In genomic region chr20:36591281-36591680, GRCh38 we compare ENCODE assay signal across 16 cellular contexts. TPM values are rescaled to one million over a fixed set of nuclear protein-coding genes. Genes with fewer than 3 reads are reported as not detected.
DNase-seq lines count a peak whose midpoint lies in the region; ATAC-seq and TF ChIP-seq lines count a peak whose summit lies in the region.
"Had no signal": no experiment of that assay in that cellular context is flagged by ENCODE, and none has a peak within 500 bp of the region (broad histone marks: within the 10 kb centered on the region; RNA-seq: fewer than 3 reads in every experiment).

No MANE protein-coding gene starts in this region.

- DNase-seq in D341Med (ENCODE audit: low spot score) (peak; percentile 71), LHCN-M2 (ENCODE audit: low read depth) (peak; percentile 34), WERI-Rb-1 (no peak), myocyte (ENCODE audit: low read depth) (peak; percentile 74), NCI-H69 (lab: John Stamatoyannopoulos, UW) (no peak)
- DNase-seq in stimulated activated CD4-positive, alpha-beta T cell treated with anti-CD3 and anti-CD28 coated beads, Interleukin-1b, Interleukin-23, amount 100 ng/mL, for 48 hours = no peak
- DNase-seq: left ventricle myocardium inferior; natural killer cell; NCI-H1930; SK-N-SH; stimulated activated CD4-positive, alpha-beta T cell treated with anti-CD3 and anti-CD28 coated beads, Interleukin-2, amount 100 ng/mL, for 48 hours; uterus had no signal

- TF ChIP-seq CTCF in WERI-Rb-1 (IDR thresholded peaks at IDR 0.05; ENCODE audit: low read depth, low read length) = no peak

- H3K9me3 ChIP-seq in WERI-Rb-1 (ENCODE audit: severe bottlenecking) = no peaks in the 10 kb centered on the region
- H3K9me3 ChIP-seq: left ventricle myocardium inferior, right atrium auricular region, SK-N-SH, uterus had no signal

- no peaks in the 10 kb centered on the region for H3K27me3 ChIP-seq in WERI-Rb-1 (ENCODE audit: insufficient read depth, low read depth, severe bottlenecking)
- H3K27me3 ChIP-seq: right atrium auricular region, uterus had no signal

- H3K4me3 ChIP-seq in WERI-Rb-1 (ENCODE audit: low read depth, low read length) = no peak overlapping the region
- H3K4me3 ChIP-seq: K562, left ventricle myocardium inferior, right atrium auricular region, uterus had no signal

- ATAC-seq in GM21786 (IDR thresholded peaks at IDR 0.05; ENCODE audit: unreplicated experiment) = no peak
- ATAC-seq: natural killer cell had no signal

- H3K36me3 ChIP-seq in WERI-Rb-1 = peaks cover 38% of the 10 kb centered on the region
- H3K36me3 ChIP-seq: uterus had no signal

- peak overlapping the region; percentile 42; the same call in 1 of the 2 replicates for H3K27ac ChIP-seq in WERI-Rb-1
- H3K27ac ChIP-seq: left ventricle myocardium inferior, right atrium auricular region, uterus had no signal

RNA-seq across cellular contexts. Expression of gene RAB5IF, which starts 14.3 kb away (rescaled TPM):
- total RNA-seq in LHCN-M2 (2014; rRNA removed) = 114 and 120 TPM in 2 replicates
- 120 TPM for polyA plus RNA-seq in LHCN-M2 (2012)
- 98.3 and 107 TPM in 2 replicates for total RNA-seq in myocyte
- 107 TPM for polyA plus RNA-seq in myocyte (2012)

RNA-seq across cellular contexts. Expression of gene TGIF2, which starts 17.9 kb away (rescaled TPM):
- 5.3 and 10.2 TPM in 2 replicates for total RNA-seq in LHCN-M2 (2014; rRNA removed)
- 5.1 TPM for polyA plus RNA-seq in LHCN-M2 (2012)
- 11.3 and 22.1 TPM in 2 replicates for total RNA-seq in myocyte
- polyA plus RNA-seq in myocyte (2012) = 12.1 TPM

RNA-seq across cellular contexts. Expression of gene MYL9, which starts 50.0 kb away (rescaled TPM):
- 80.9 and 83.7 TPM in 2 replicates for total RNA-seq in LHCN-M2 (2014; rRNA removed)
- 1,611 TPM for polyA plus RNA-seq in LHCN-M2 (2012)
- 162 and 190 TPM in 2 replicates for total RNA-seq in myocyte
- polyA plus RNA-seq in myocyte (2012) = 2,063 TPM
- total RNA-seq: CD8-positive, alpha-beta memory T cell had no signal
- polyA plus RNA-seq: CD8-positive, alpha-beta memory T cell; SK-N-SH had no signal

RNA-seq across cellular contexts. Expression of gene SLA2, which starts 54.7 kb away (rescaled TPM):
- total RNA-seq in LHCN-M2 (2014; rRNA removed) (0.19 TPM in 1 of 2 replicates, not detected in the other), myocyte (not detected in 2 replicates)
- polyA plus RNA-seq in LHCN-M2 (2012) = 0.07 TPM
- 0.09 TPM for polyA plus RNA-seq in myocyte (2012)
- polyA plus RNA-seq: K562, SK-N-SH had no signal

Comparison
In these comparisons a context has a peak if more than half of its experiments do, and no peak if none do; other contexts are left out.
1. DNase-seq: peak in D341Med (single experiment), LHCN-M2 (single experiment) and myocyte (single experiment); none in WERI-Rb-1 (single experiment), NCI-H69 (single experiment) and stimulated activated CD4-positive, alpha-beta T cell treated with anti-CD3 and anti-CD28 coated beads, Interleukin-1b, Interleukin-23, amount 100 ng/mL, for 48 hours (single experiment).